In genomic region chr17:60387666-60388065, GRCh38 we compare ENCODE assay signal across 1 cellular context.
TF ChIP-seq lines count a peak whose summit lies in the region.

No MANE protein-coding gene starts in this region.

TF ChIP-seq in SK-N-SH, 30 proteins besides CTCF, POLR2A, EP300 and RAD21 (continued from another document):
- no peak for TF ChIP-seq REST (IDR thresholded peaks at IDR 0.05; ENCODE audit: low read depth, low read length)
- no peak for TF ChIP-seq FOSL2 (IDR thresholded peaks at IDR 0.05; ENCODE audit: borderline replicate concordance, low read depth)
- TF ChIP-seq FOXJ3 (CRISPR knock-in tag; IDR thresholded peaks at IDR 0.05) = no peak
- no peak for TF ChIP-seq JUND (IDR thresholded peaks at IDR 0.05)
- TF ChIP-seq TAF1 (IDR thresholded peaks at IDR 0.05; ENCODE audit: borderline replicate concordance, low read depth, low read length) = no peak
- no peak for TF ChIP-seq GATA2 (CRISPR knock-in tag; IDR thresholded peaks at IDR 0.05)
- no peak for TF ChIP-seq MXI1 (IDR thresholded peaks at IDR 0.05; ENCODE audit: low read depth, low read length)
- TF ChIP-seq FOXM1 (IDR thresholded peaks at IDR 0.05; ENCODE audit: low read depth) = no peak
- no peak for TF ChIP-seq IRF3 (IDR thresholded peaks at IDR 0.05; ENCODE audit: low read depth, low read length)
- no peak for TF ChIP-seq TCF12 (IDR thresholded peaks at IDR 0.05)
TF ChIP-seq in SK-N-SH: peak in this region for 0.
